Comparison of ENCODE assay signal across 8 cellular contexts in the genomic region with DNA sequence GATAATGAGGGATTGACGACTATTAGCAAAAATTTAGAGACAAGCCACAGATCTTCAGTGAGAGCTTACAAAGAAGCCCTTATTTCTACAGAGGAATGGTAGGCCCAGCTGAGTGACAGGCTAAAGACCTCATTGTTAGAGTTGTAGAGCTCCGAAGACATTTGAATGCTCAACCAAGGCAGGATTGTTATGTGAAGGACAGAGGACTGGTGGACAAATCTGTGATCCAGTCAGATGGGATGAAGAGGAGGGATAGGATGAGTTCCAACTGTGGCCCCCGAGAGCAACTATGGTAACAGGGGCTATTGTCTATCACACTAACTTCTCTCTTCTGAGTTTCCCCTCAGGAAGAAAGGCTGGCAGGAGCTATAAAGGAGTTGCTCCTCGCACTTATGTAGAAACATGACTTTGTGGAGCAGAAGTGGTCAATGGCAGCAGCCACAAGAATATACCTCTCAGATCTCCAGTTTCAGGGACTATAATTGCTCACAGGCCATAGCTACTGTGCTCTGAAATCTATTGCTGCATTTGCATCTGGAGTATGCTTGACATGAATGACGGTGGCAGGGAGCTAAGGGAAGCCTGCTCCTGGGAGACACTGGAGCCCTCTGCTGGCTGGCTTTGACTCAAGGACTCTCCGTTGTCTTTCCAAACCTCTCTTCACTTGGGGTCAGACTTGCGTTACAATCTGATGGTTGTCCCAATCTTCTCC. TPM values are rescaled to one million over a fixed set of nuclear protein-coding genes. Genes with fewer than 3 reads are reported as not detected.
DNase-seq lines count a peak whose midpoint lies in the region; ATAC-seq and TF ChIP-seq lines count a peak whose summit lies in the region.

No MANE protein-coding gene starts in this region.

- H3K4me1 Mint-ChIP-seq in activated T-helper 17 cell treated with anti-CD3 and anti-CD28 coated beads, Interleukin-2, amount 50 U/mL, for 72 hours, result no peaks in the 10 kb centered on the region

- 49 to 54% (median 53%) methylated on average over 7 of the region's 7 CpGs for WGBS in psoas muscle, 3 donors

- H3K27ac Mint-ChIP-seq in activated T-helper 17 cell treated with anti-CD3 and anti-CD28 coated beads, Interleukin-2, amount 50 U/mL, for 72 hours, result no peak overlapping the region

- no peak overlapping the region for H3K4me3 Mint-ChIP-seq in activated T-helper 17 cell treated with anti-CD3 and anti-CD28 coated beads, Interleukin-2, amount 50 U/mL, for 72 hours

- H3K36me3 Mint-ChIP-seq in activated T-helper 17 cell treated with anti-CD3 and anti-CD28 coated beads, Interleukin-2, amount 50 U/mL, for 72 hours (ENCODE audit: low read depth), result no peaks in the 10 kb centered on the region

- intact Hi-C loops in Right ventricle myocardium inferior (cut with DNase I) (loop anchor here (10.0 kb wide), 1 partner anchor 763 kb away; no protein-coding TSS in a partner anchor), cardiac septum (cut with DNase I) (no loop called here), psoas muscle (cut with DNase I) (loop anchor here (2.0 to 10.0 kb wide), 3 partner anchors 253 to 763 kb away; no protein-coding TSS in a partner anchor)

- H3K4me1 ChIP-seq in psoas muscle, result no peaks in the 10 kb centered on the region

- H3K27me3 ChIP-seq in psoas muscle (ENCODE audit: insufficient read depth in 3 of 3, low read length in 2 of 3), result no peaks in the 10 kb centered on the region

- H3K4me3 ChIP-seq in psoas muscle, result no peak overlapping the region

- peak; percentile 49 for TF ChIP-seq CTCF in psoas muscle (IDR thresholded peaks at IDR 0.05)

- ATAC-seq in Right ventricle myocardium inferior (peak; percentile 62), psoas muscle (peak; percentile 39 to 77 (median 68)), HG03520 (IDR thresholded peaks at IDR 0.05; ENCODE audit: unreplicated experiment) (no peak)
- no peak for ATAC-seq in activated T-helper 17 cell treated with anti-CD3 and anti-CD28 coated beads, Interleukin-2, amount 50 U/mL, for 72 hours (replicated peaks)

- H3K36me3 ChIP-seq in psoas muscle (ENCODE audit: insufficient read depth in 1 of 2, low read depth in 1 of 2), result no peaks in the 10 kb centered on the region

- no peaks in the 10 kb centered on the region for H3K9me3 Mint-ChIP-seq in activated T-helper 17 cell treated with anti-CD3 and anti-CD28 coated beads, Interleukin-2, amount 50 U/mL, for 72 hours

- DNase-seq in Right ventricle myocardium inferior (ENCODE audit: missing footprints) (no peak), cardiac septum (ENCODE audit: low spot score) (no peak), NCI-H1092 treated with DMSO at 0.1 percent for 48 hours (lab: John Stamatoyannopoulos, UW) (peak; percentile 29), UCSD-AML1 (lab: John Stamatoyannopoulos, UW; ENCODE audit: unreplicated experiment) (peak; percentile 19), glomerular visceral epithelial cell (ENCODE audit: extremely low spot score) (peak; percentile 43), psoas muscle (peak; percentile 28 to 59)

- no peaks in the 10 kb centered on the region for H3K9me3 ChIP-seq in psoas muscle

- peaks cover 7% of the 10 kb centered on the region for H3K27me3 Mint-ChIP-seq in activated T-helper 17 cell treated with anti-CD3 and anti-CD28 coated beads, Interleukin-2, amount 50 U/mL, for 72 hours

- no peak overlapping the region for H3K27ac ChIP-seq in psoas muscle

RNA-seq across cellular contexts. Expression of gene GREB1L, which starts 50.3 kb away (rescaled TPM):
- 6.4 TPM for total RNA-seq in Right ventricle myocardium inferior
- 16.2 TPM for total RNA-seq in cardiac septum
- 10 to 100 TPM in 2 of 4 donors, 1 to 10 TPM in 2; 7.8 to 11.3 (median 9.6) TPM for total RNA-seq in psoas muscle
- polyA plus RNA-seq in psoas muscle, result 1 to 10 TPM in 2 of 3 donors, under 1 TPM in 1; 0.59 to 8.9 (median 2.2) TPM
- not detected for total RNA-seq in activated T-helper 17 cell treated with anti-CD3 and anti-CD28 coated beads, Interleukin-2, amount 50 U/mL, for 72 hours

Comparison
In these comparisons a context has a peak if more than half of its experiments do, and no peak if none do; other contexts are left out.
1. ATAC-seq: peak in Right ventricle myocardium inferior (single experiment) and psoas muscle (4 of 4); none in HG03520 (single experiment) and activated T-helper 17 cell treated with anti-CD3 and anti-CD28 coated beads, Interleukin-2, amount 50 U/mL, for 72 hours (single experiment).
2. DNase-seq: peak in NCI-H1092 treated with DMSO at 0.1 percent for 48 hours (single experiment), UCSD-AML1 (single experiment), glomerular visceral epithelial cell (single experiment) and psoas muscle (2 of 2); none in Right ventricle myocardium inferior (single experiment) and cardiac septum (single experiment).